2 cellular contexts compared by ENCODE assay signal in the genomic region with DNA sequence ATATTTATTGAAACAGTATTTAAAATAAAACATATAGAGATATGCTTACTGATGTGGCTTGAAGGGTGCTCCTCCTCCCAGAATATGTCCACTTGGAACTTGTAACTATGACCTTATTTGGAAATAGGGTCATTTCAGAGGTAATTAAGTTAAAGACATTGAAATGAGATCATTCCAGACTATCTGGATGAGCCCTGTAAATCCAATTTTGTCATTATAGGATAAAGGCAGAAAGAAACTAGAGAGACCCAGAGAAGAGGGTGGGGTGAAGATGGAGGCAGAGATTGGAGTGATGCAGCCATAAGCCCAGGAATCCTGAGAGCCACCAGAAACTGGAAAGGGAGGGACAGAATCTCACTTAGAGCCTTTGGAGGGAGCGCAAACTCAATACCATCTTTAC.
A peak's percentile ranks its signal among the peaks of the same experiment; 100 is the strongest.
TF ChIP-seq lines count a peak whose summit lies in the region.

No MANE protein-coding gene starts in this region.

TF ChIP-seq in SK-N-SH treated with all-trans-retinoic acid at 6 μM for 48 hours, 23 proteins besides CTCF, POLR2A, EP300 and RAD21 (continued from another document):
- peak; percentile 55; the same call in 1 of the 2 replicates for TF ChIP-seq CREB5 (CRISPR knock-in tag; IDR thresholded peaks at IDR 0.05; ENCODE audit: low read depth)
- TF ChIP-seq CSRNP3 (CRISPR knock-in tag; IDR thresholded peaks at IDR 0.05): no peak
- no peak for TF ChIP-seq ESRRG (CRISPR knock-in tag; IDR thresholded peaks at IDR 0.05)

TF ChIP-seq in SK-N-SH, 30 proteins besides CTCF, POLR2A, EP300 and RAD21 (continued from another document):
- TF ChIP-seq REST (IDR thresholded peaks at IDR 0.05; ENCODE audit: low read depth, low read length) (no peak), NRF1 (IDR thresholded peaks at IDR 0.05; ENCODE audit: low read depth, low read length) (no peak), POLR2AphosphoS5 (IDR thresholded peaks at IDR 0.05; ENCODE audit: low read depth, low read length) (no peak), SMC3 (IDR thresholded peaks at IDR 0.05; ENCODE audit: low read depth, low read length) (no peak), NFIC (IDR thresholded peaks at IDR 0.05; ENCODE audit: borderline replicate concordance) (no peak), GATA2 (CRISPR knock-in tag; IDR thresholded peaks at IDR 0.05) (no peak), TAF1 (IDR thresholded peaks at IDR 0.05; ENCODE audit: borderline replicate concordance, low read depth, low read length) (no peak), GABPA (IDR thresholded peaks at IDR 0.05; ENCODE audit: low read depth) (no peak), FOXJ3 (CRISPR knock-in tag; IDR thresholded peaks at IDR 0.05) (no peak)
- TF ChIP-seq, protein P1, sequence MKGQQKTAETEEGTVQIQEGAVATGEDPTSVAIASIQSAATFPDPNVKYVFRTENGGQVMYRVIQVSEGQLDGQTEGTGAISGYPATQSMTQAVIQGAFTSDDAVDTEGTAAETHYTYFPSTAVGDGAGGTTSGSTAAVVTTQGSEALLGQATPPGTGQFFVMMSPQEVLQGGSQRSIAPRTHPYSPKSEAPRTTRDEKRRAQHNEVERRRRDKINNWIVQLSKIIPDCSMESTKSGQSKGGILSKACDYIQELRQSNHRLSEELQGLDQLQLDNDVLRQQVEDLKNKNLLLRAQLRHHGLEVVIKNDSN (IDR thresholded peaks at IDR 0.05; ENCODE audit: borderline replicate concordance, low read depth): no peak
